In the genomic region with DNA sequence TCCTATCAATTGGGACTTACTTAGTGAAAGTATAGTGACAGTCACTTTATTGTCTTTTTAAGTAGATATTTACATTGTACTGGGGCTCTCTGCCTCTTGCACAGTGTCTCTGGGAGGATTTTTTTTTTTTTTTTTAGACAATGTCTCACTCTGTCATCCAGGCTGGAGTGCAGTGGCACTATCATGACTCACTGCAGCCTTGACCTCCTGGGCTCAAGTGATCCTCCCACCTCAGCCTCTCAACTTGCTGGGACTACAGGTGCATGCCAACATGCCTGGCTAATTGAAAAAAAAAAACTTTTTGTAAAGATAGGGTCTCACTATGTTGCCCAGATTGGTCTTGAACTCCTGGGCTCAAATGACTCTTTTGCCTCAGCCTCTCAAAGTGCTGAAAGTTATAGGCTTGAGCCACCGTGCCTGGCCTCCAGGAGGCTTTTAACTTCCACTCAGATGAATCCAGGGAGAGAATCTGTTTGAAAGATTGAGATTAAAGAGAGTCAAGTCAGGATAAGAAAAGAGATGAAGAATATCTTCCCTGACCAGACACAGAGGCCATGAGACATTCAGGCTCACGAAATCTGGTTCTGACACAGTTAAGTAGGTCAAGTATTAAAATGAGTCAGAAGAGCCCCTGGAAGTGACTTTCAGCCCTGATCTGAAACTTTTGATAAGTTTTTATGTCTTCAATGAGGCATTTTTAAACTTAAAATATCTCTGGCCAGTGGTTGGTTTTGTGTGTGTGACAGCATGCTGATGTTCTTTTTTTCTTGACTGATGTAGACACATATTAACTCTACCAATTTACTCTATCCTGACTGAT, we compare ENCODE assay signal across 13 cellular contexts. TPM values are rescaled to one million over a fixed set of nuclear protein-coding genes. Genes with fewer than 3 reads are reported as not detected.
DNase-seq lines count a peak whose midpoint lies in the region; ATAC-seq and TF ChIP-seq lines count a peak whose summit lies in the region.
"Had no signal": no experiment of that assay in that cellular context is flagged by ENCODE, and none has a peak within 500 bp of the region (broad histone marks: within the 10 kb centered on the region; RNA-seq: fewer than 3 reads in every experiment).

No MANE protein-coding gene starts in this region.

- no peak overlapping the region for H3K4me2 ChIP-seq in hepatocyte

- no peaks in the 10 kb centered on the region for H3K9me2 ChIP-seq in hepatocyte (replicated peaks; ENCODE audit: insufficient read depth)

- no peaks in the 10 kb centered on the region for H3K36me3 ChIP-seq in hepatocyte (replicated peaks; ENCODE audit: insufficient read depth, low read depth)
- H3K36me3 ChIP-seq: ascending aorta, stomach had no signal

- no peak for TF ChIP-seq CTCF in GM20000 (IDR thresholded peaks at IDR 0.05; ENCODE audit: extremely low read depth, missing control alignments)
- no peak for TF ChIP-seq CTCF in hepatocyte (IDR thresholded peaks at IDR 0.05; ENCODE audit: poor library complexity)
- TF ChIP-seq CTCF in type B pancreatic cell (conservative IDR thresholded peaks at IDR 0.05): no peak

- no peaks in the 10 kb centered on the region for H3K4me1 ChIP-seq in hepatocyte (ENCODE audit: insufficient read depth)
- H3K4me1 ChIP-seq: ascending aorta, stomach had no signal

- H2AFZ ChIP-seq in hepatocyte: no peak overlapping the region

- DNase-seq in GM20000 (ENCODE audit: low spot score) (peak; percentile 61), amniotic epithelial cell (ENCODE audit: low read depth) (peak; percentile 36), hepatocyte (ENCODE audit: low spot score) (no peak), type B pancreatic cell (ENCODE audit: extremely low spot score, unreplicated experiment) (no peak)
- no peak for DNase-seq in activated naive CD4-positive, alpha-beta T cell (lab: John Stamatoyannopoulos, UW)
- DNase-seq in central memory CD4-positive, alpha-beta T cell: no peak
- DNase-seq: NCI-H1417, stomach, SW 1271 had no signal

- H4K20me1 ChIP-seq in hepatocyte (ENCODE audit: insufficient read depth, poor library complexity, severe bottlenecking): no peaks in the 10 kb centered on the region

- WGBS in hepatocyte (ENCODE audit: low lambda C conversion rate, missing lambda C conversion rate): 71% methylated on average over 2 of the region's 2 CpGs

- no peak overlapping the region for H3K27ac Mint-ChIP-seq in type B pancreatic cell
- H3K27ac Mint-ChIP-seq: progenitor cell of endocrine pancreas had no signal

- peak; percentile 92 for ATAC-seq in GM18511 (IDR thresholded peaks at IDR 0.05; ENCODE audit: unreplicated experiment)
- peak; percentile 85 for ATAC-seq in HG03108 (IDR thresholded peaks at IDR 0.05; ENCODE audit: unreplicated experiment)

- no peaks in the 10 kb centered on the region for H3K27me3 ChIP-seq in hepatocyte
- H3K27me3 ChIP-seq: ascending aorta, stomach had no signal

- H3K4me3 Mint-ChIP-seq in type B pancreatic cell: no peak overlapping the region

- H3K27ac ChIP-seq in hepatocyte: no peak overlapping the region
- H3K27ac ChIP-seq: ascending aorta, stomach had no signal

- H3K79me2 ChIP-seq in hepatocyte: no peaks in the 10 kb centered on the region

- H3K27me3 Mint-ChIP-seq in type B pancreatic cell: no peaks in the 10 kb centered on the region
- H3K27me3 Mint-ChIP-seq: progenitor cell of endocrine pancreas had no signal

- peaks cover 9% of the 10 kb centered on the region for H3K4me1 Mint-ChIP-seq in type B pancreatic cell (ENCODE audit: unreplicated experiment)

- no peak overlapping the region for H3K4me3 ChIP-seq in hepatocyte
- H3K4me3 ChIP-seq: ascending aorta, stomach had no signal

- H3K9me3 ChIP-seq in hepatocyte (ENCODE audit: low read depth): no peaks in the 10 kb centered on the region
- H3K9me3 ChIP-seq: ascending aorta, stomach had no signal

- no peaks in the 10 kb centered on the region for H3K36me3 Mint-ChIP-seq in type B pancreatic cell

- no peaks in the 10 kb centered on the region for H3K9me3 Mint-ChIP-seq in type B pancreatic cell

RNA-seq across cellular contexts. Expression of gene ARHGEF33, which starts 18.3 kb away (rescaled TPM):
- total RNA-seq in hepatocyte: 0.12 and 0.27 TPM in 2 replicates
- 0.31 and 0.62 TPM in 2 replicates for polyA plus RNA-seq in hepatocyte
- 1.0 and 1.5 TPM in 2 replicates for total RNA-seq in type B pancreatic cell (ENCODE audit: low replicate concordance)

RNA-seq across cellular contexts. Expression of gene MORN2, which starts 32.2 kb away (rescaled TPM):
- total RNA-seq in hepatocyte (19.3 and 24.6 TPM in 2 replicates), type B pancreatic cell (ENCODE audit: low replicate concordance) (14.3 and 19.7 TPM in 2 replicates)
- 20.3 and 26.4 TPM in 2 replicates for polyA plus RNA-seq in hepatocyte
- total RNA-seq: ascending aorta had no signal

RNA-seq across cellular contexts. Expression of gene DHX57, which starts 32.2 kb away (rescaled TPM):
- total RNA-seq in hepatocyte (16.1 and 19.4 TPM in 2 replicates), type B pancreatic cell (ENCODE audit: low replicate concordance) (22.2 and 28.1 TPM in 2 replicates)
- polyA plus RNA-seq in hepatocyte: 7.0 and 7.8 TPM in 2 replicates

Comparison
In these comparisons a context has a peak if more than half of its experiments do, and no peak if none do; other contexts are left out.
1. DNase-seq: peak in GM20000 (single experiment) and amniotic epithelial cell (single experiment); none in hepatocyte (single experiment), type B pancreatic cell (single experiment), activated naive CD4-positive, alpha-beta T cell (0 of 4) and central memory CD4-positive, alpha-beta T cell (single experiment).